ENCODE assay signal across 29 cellular contexts in genomic region chr12:20830456-20830855, GRCh38. TPM values are rescaled to one million over a fixed set of nuclear protein-coding genes. Genes with fewer than 3 reads are reported as not detected.
"Had no signal": no experiment of that assay in that cellular context is flagged by ENCODE, and none has a peak within 500 bp of the region (broad histone marks: within the 10 kb centered on the region; RNA-seq: fewer than 3 reads in every experiment).

No MANE protein-coding gene starts in this region.

- H3K9me3 Mint-ChIP-seq: activated naive CD8-positive, alpha-beta T cell treated with anti-CD3 and anti-CD28 coated beads for 36 hours; nephron had no signal

- H3K4me3 Mint-ChIP-seq: activated naive CD8-positive, alpha-beta T cell treated with anti-CD3 and anti-CD28 coated beads for 36 hours; nephron; stimulated activated effector memory CD8-positive, alpha-beta T cell treated with anti-CD3 and anti-CD28 coated beads, Interleukin-12 subunit alpha, Interleukin-12 subunit beta, amount 100 ng/mL, for 72 hours; stimulated activated naive CD8-positive, alpha-beta T cell treated with anti-CD3 and anti-CD28 coated beads, Interleukin-15, amount 100 ng/mL, for 72 hours; WTC11 had no signal

- H3K4me1 Mint-ChIP-seq: activated naive CD8-positive, alpha-beta T cell treated with anti-CD3 and anti-CD28 coated beads for 36 hours; nephron; stimulated activated effector memory CD8-positive, alpha-beta T cell treated with anti-CD3 and anti-CD28 coated beads, Interleukin-12 subunit alpha, Interleukin-12 subunit beta, amount 100 ng/mL, for 72 hours; stimulated activated naive CD8-positive, alpha-beta T cell treated with anti-CD3 and anti-CD28 coated beads, Interleukin-15, amount 100 ng/mL, for 72 hours had no signal

- H3K27ac Mint-ChIP-seq: activated naive CD8-positive, alpha-beta T cell treated with anti-CD3 and anti-CD28 coated beads for 36 hours; nephron; stimulated activated effector memory CD8-positive, alpha-beta T cell treated with anti-CD3 and anti-CD28 coated beads, Interleukin-12 subunit alpha, Interleukin-12 subunit beta, amount 100 ng/mL, for 72 hours; stimulated activated naive CD8-positive, alpha-beta T cell treated with anti-CD3 and anti-CD28 coated beads, Interleukin-15, amount 100 ng/mL, for 72 hours; WTC11 had no signal

- H3K36me3 ChIP-seq: cardiac muscle cell, esophagus squamous epithelium, gastrocnemius medialis, neutrophil, tibial artery had no signal

- DNase-seq: activated CD4-positive, alpha-beta T cell treated with anti-CD3 and anti-CD28 coated beads, Interleukin-2, amount 50 U/mL, for 4 hours; activated naive CD4-positive, alpha-beta T cell treated with Interleukin-2 at 50 U/mL for 16 hours; activated naive CD8-positive, alpha-beta T cell treated with anti-CD3 and anti-CD28 coated beads for 36 hours; activated T-cell treated with anti-CD3 and anti-CD28 coated beads, Interleukin-2, amount 50 U/mL, for 48 hours; amniotic stem cell; dermis blood vessel endothelial cell; effector CD8-positive, alpha-beta T cell; esophagus squamous epithelium; gastrocnemius medialis; hippocampal formation; kidney glomerular epithelial cell; left ventricle myocardium superior; small intestine; stimulated activated CD4-positive, alpha-beta T cell treated with anti-CD3 and anti-CD28 coated beads, Interleukin-2, amount 100 ng/mL, for 24 hours; stimulated activated naive CD8-positive, alpha-beta T cell treated with anti-CD3 and anti-CD28 coated beads, Interleukin-15, amount 100 ng/mL, for 72 hours; T-helper 1 cell; tibial artery had no signal

- H3K9ac ChIP-seq: parathyroid adenoma had no signal

- ATAC-seq: gastrocnemius medialis; left ventricle myocardium superior; sciatic nerve; stimulated activated effector memory CD8-positive, alpha-beta T cell treated with anti-CD3 and anti-CD28 coated beads, Interleukin-12 subunit alpha, Interleukin-12 subunit beta, amount 100 ng/mL, for 72 hours; stimulated activated naive CD8-positive, alpha-beta T cell treated with anti-CD3 and anti-CD28 coated beads, Interleukin-15, amount 100 ng/mL, for 72 hours; WTC11 had no signal

- H3K27me3 ChIP-seq: cardiac muscle cell, esophagus squamous epithelium, gastrocnemius medialis, neutrophil, tibial artery had no signal

- H3K36me3 Mint-ChIP-seq: activated naive CD8-positive, alpha-beta T cell treated with anti-CD3 and anti-CD28 coated beads for 36 hours; stimulated activated effector memory CD8-positive, alpha-beta T cell treated with anti-CD3 and anti-CD28 coated beads, Interleukin-12 subunit alpha, Interleukin-12 subunit beta, amount 100 ng/mL, for 72 hours; WTC11 had no signal

- H3K4me1 ChIP-seq: esophagus squamous epithelium, gastrocnemius medialis, parathyroid adenoma, tibial artery had no signal

- FAIRE-seq: small intestine, TTC549 had no signal

- H3K27ac ChIP-seq: cardiac muscle cell, esophagus squamous epithelium, gastrocnemius medialis, neutrophil, parathyroid adenoma, tibial artery had no signal

- H3K27me3 Mint-ChIP-seq: activated naive CD8-positive, alpha-beta T cell treated with anti-CD3 and anti-CD28 coated beads for 36 hours; stimulated activated naive CD8-positive, alpha-beta T cell treated with anti-CD3 and anti-CD28 coated beads, Interleukin-15, amount 100 ng/mL, for 72 hours had no signal

- H3K4me3 ChIP-seq: cardiac muscle cell, esophagus squamous epithelium, gastrocnemius medialis, tibial artery had no signal

- H3K9me3 ChIP-seq: esophagus squamous epithelium, gastrocnemius medialis, neutrophil, tibial artery had no signal

- H2AFZ ChIP-seq: parathyroid adenoma had no signal

- H3K79me2 ChIP-seq: parathyroid adenoma had no signal

RNA-seq across cellular contexts. Expression of gene SLCO1B3, which starts 20.0 kb away (rescaled TPM):
- total RNA-seq: activated CD8-positive, alpha-beta memory T cell treated with anti-CD3 and anti-CD28 coated beads for 36 hours; activated naive CD8-positive, alpha-beta T cell treated with anti-CD3 and anti-CD28 coated beads for 36 hours; cardiac muscle cell; dermis blood vessel endothelial cell; left ventricle myocardium superior; mononuclear cell; myocyte; ureter; WTC11 had no signal
- polyA plus RNA-seq: cardiac muscle cell, small intestine had no signal
